8 cellular contexts compared by ENCODE assay signal in the genomic region with DNA sequence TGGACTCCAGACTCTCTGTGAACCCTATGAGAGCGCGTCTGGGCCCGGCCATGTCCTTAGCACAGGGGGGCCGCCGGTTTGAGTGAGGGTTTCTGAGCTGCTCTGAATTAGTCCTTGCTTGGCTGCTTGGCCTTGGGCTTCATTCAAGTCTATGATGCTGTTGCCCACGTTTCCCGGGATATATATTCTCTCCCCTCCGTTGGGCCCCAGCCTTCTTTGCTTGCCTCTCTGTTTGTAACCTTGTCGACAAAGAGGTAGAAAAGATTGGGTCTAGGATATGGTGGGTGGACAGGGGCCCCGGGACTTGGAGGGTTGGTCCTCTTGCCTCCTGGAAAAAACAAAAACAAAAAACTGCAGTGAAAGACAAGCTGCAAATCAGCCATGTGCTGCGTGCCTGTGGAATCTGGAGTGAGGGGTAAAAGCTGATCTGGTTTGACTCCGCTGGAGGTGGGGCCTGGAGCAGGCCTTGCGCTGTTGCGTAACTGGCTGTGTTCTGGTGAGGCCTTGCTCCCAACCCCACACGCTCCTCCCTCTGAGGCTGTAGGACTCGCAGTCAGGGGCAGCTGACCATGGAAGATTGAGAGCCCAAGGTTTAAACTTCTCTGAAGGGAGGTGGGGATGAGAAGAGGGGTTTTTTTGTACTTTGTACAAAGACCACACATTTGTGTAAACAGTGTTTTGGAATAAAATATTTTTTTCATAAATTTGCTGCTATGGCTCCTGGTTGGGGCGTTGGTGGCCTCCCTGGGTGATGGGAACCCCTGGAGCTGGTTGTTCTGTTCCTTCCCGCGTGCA. TPM values are rescaled to one million over a fixed set of nuclear protein-coding genes. Genes with fewer than 3 reads are reported as not detected.
A peak's percentile ranks its signal among the peaks of the same experiment; 100 is the strongest.
DNase-seq lines count a peak whose midpoint lies in the region; ATAC-seq, FAIRE-seq and TF ChIP-seq lines count a peak whose summit lies in the region.

No MANE protein-coding gene starts in this region.

- H3K9me3 ChIP-seq in SJCRH30 (replicated peaks) (no peaks in the 10 kb centered on the region), upper lobe of left lung (no peaks in the 10 kb centered on the region)

- CTCF ChIA-PET in activated CD4-positive, alpha-beta memory T cell treated with anti-CD3 and anti-CD28 coated beads for 36 hours (lab: Charles Lee), result interaction anchor here (0.6 to 12.4 kb wide), 20 partner anchors 11 to 216 kb away, joined by 3 to 234 read pairs (median 4); a partner anchor contains a TSS
- CTCF ChIA-PET in activated CD4-positive, alpha-beta memory T cell treated with anti-CD3 and anti-CD28 coated beads, Interleukin-2, amount 10 ng/mL, durations not matched to agents 7 days and 5 days (lab: Charles Lee), result interaction anchor here (1.1 to 20.0 kb wide), 15 partner anchors 8 to 348 kb away, joined by 3 to 342 read pairs (median 5); no protein-coding TSS in a partner anchor

- H3K4me3 Mint-ChIP-seq in activated CD4-positive, alpha-beta memory T cell treated with anti-CD3 and anti-CD28 coated beads for 36 hours, result peak overlapping the region; percentile 30
- no peak overlapping the region for H3K4me3 Mint-ChIP-seq in activated CD4-positive, alpha-beta memory T cell treated with anti-CD3 and anti-CD28 coated beads, Interleukin-2, amount 10 ng/mL, durations not matched to agents 7 days and 5 days
- H3K4me3 Mint-ChIP-seq in endothelial cell (ENCODE audit: unreplicated experiment), result peak overlapping the region; percentile 65

- no peaks in the 10 kb centered on the region for H3K9me3 Mint-ChIP-seq in activated CD4-positive, alpha-beta memory T cell treated with anti-CD3 and anti-CD28 coated beads for 36 hours
- no peaks in the 10 kb centered on the region for H3K9me3 Mint-ChIP-seq in activated CD4-positive, alpha-beta memory T cell treated with anti-CD3 and anti-CD28 coated beads, Interleukin-2, amount 10 ng/mL, durations not matched to agents 7 days and 5 days
- H3K9me3 Mint-ChIP-seq in endothelial cell (ENCODE audit: unreplicated experiment), result no peaks in the 10 kb centered on the region

- H3K4me3 ChIP-seq in SJCRH30 (peak overlapping the region; percentile 12), upper lobe of left lung (peak overlapping the region in 1 of 4 donors; percentile 19)

- H3K4me1 Mint-ChIP-seq in activated CD4-positive, alpha-beta memory T cell treated with anti-CD3 and anti-CD28 coated beads for 36 hours (ENCODE audit: low read depth), result peaks cover 79% of the 10 kb centered on the region
- H3K4me1 Mint-ChIP-seq in activated CD4-positive, alpha-beta memory T cell treated with anti-CD3 and anti-CD28 coated beads, Interleukin-2, amount 10 ng/mL, durations not matched to agents 7 days and 5 days, result peaks cover 53% of the 10 kb centered on the region
- H3K4me1 Mint-ChIP-seq in endothelial cell (ENCODE audit: unreplicated experiment), result peaks cover 33% of the 10 kb centered on the region

- 52 to 53% methylated on average over 18 to 19 of the region's 19 CpGs for WGBS in upper lobe of left lung, 2 donors

- intact Hi-C loops in activated CD4-positive, alpha-beta memory T cell treated with anti-CD3 and anti-CD28 coated beads for 36 hours (cut with micrococcal nuclease), result loop anchor here (1.0 to 5.0 kb wide), 4 partner anchors 25 to 206 kb away; no protein-coding TSS in a partner anchor

- peak in 2 of 4 donors; percentile 4 to 9 for TF ChIP-seq POLR2A in upper lobe of left lung (IDR thresholded peaks at IDR 0.05)

- POLR2A ChIA-PET in activated CD4-positive, alpha-beta memory T cell treated with anti-CD3 and anti-CD28 coated beads for 36 hours (lab: Charles Lee), result interaction anchor here (0.9 to 3.7 kb wide), 10 partner anchors 10 to 109 kb away, joined by 4 to 19 read pairs (median 5); a partner anchor contains a TSS
- POLR2A ChIA-PET in activated CD4-positive, alpha-beta memory T cell treated with anti-CD3 and anti-CD28 coated beads, Interleukin-2, amount 10 ng/mL, durations not matched to agents 7 days and 5 days (lab: Charles Lee), result interaction anchor here (0.6 to 3.9 kb wide), 11 partner anchors 22 to 209 kb away, joined by 3 to 19 read pairs (median 4); a partner anchor contains a TSS

- H3K27ac ChIP-seq in SJCRH30, result peak overlapping the region; percentile 51
- H3K27ac ChIP-seq in upper lobe of left lung, result peak overlapping the region; percentile 50 to 80 (median 75)

- H3K27me3 ChIP-seq in SJCRH30 (no peaks in the 10 kb centered on the region), upper lobe of left lung (no peaks in the 10 kb centered on the region)

- TF ChIP-seq CTCF in endothelial cell (IDR thresholded peaks at IDR 0.05; ENCODE audit: unreplicated experiment) (no peak), upper lobe of left lung (IDR thresholded peaks at IDR 0.05) (no peak)

- no peak for FAIRE-seq in urothelium cell line (lab: Jason Lieb, UNC)

- peak overlapping the region; percentile 74 for H3K27ac Mint-ChIP-seq in activated CD4-positive, alpha-beta memory T cell treated with anti-CD3 and anti-CD28 coated beads for 36 hours
- H3K27ac Mint-ChIP-seq in activated CD4-positive, alpha-beta memory T cell treated with anti-CD3 and anti-CD28 coated beads, Interleukin-2, amount 10 ng/mL, durations not matched to agents 7 days and 5 days, result no peak overlapping the region
- peak overlapping the region; percentile 32 for H3K27ac Mint-ChIP-seq in endothelial cell (ENCODE audit: unreplicated experiment)

- peak; percentile 37 for DNase-seq in activated CD4-positive, alpha-beta memory T cell treated with anti-CD3 and anti-CD28 coated beads for 36 hours
- DNase-seq in activated CD4-positive, alpha-beta memory T cell treated with anti-CD3 and anti-CD28 coated beads, Interleukin-2, amount 10 ng/mL, durations not matched to agents 7 days and 5 days, result no peak
- peak; percentile 72 to 76 for DNase-seq in SJCRH30
- no peak for DNase-seq in endothelial cell (ENCODE audit: low spot score)
- peak; percentile 50 for DNase-seq in midbrain (lab: John Stamatoyannopoulos, UW)
- DNase-seq in upper lobe of left lung, result peak; percentile 78 to 97
- no peak for DNase-seq in urothelium cell line (ENCODE audit: low spot score)

- peaks cover 76% of the 10 kb centered on the region for H3K36me3 Mint-ChIP-seq in activated CD4-positive, alpha-beta memory T cell treated with anti-CD3 and anti-CD28 coated beads for 36 hours
- H3K36me3 Mint-ChIP-seq in activated CD4-positive, alpha-beta memory T cell treated with anti-CD3 and anti-CD28 coated beads, Interleukin-2, amount 10 ng/mL, durations not matched to agents 7 days and 5 days (ENCODE audit: low read depth), result peaks cover 70% of the 10 kb centered on the region
- peaks cover 46% of the 10 kb centered on the region for H3K36me3 Mint-ChIP-seq in endothelial cell (ENCODE audit: low read depth, unreplicated experiment)

- no peaks in the 10 kb centered on the region for H3K27me3 Mint-ChIP-seq in activated CD4-positive, alpha-beta memory T cell treated with anti-CD3 and anti-CD28 coated beads for 36 hours
- H3K27me3 Mint-ChIP-seq in activated CD4-positive, alpha-beta memory T cell treated with anti-CD3 and anti-CD28 coated beads, Interleukin-2, amount 10 ng/mL, durations not matched to agents 7 days and 5 days, result no peaks in the 10 kb centered on the region
- peaks cover 7% of the 10 kb centered on the region for H3K27me3 Mint-ChIP-seq in endothelial cell (ENCODE audit: unreplicated experiment)

- TF ChIP-seq EP300 in upper lobe of left lung (IDR thresholded peaks at IDR 0.05), result no peak

- peaks cover 16% of the 10 kb centered on the region; the same call in 1 of the 2 replicates for H3K36me3 ChIP-seq in SJCRH30
- H3K36me3 ChIP-seq in upper lobe of left lung, result peaks cover 30 to 90% (median 72%) of the 10 kb centered on the region in 4 donors

- ATAC-seq in upper lobe of left lung (ENCODE audit: low FRiP score in 2 of 2) (peak; percentile 93 to 95), GM21526 (IDR thresholded peaks at IDR 0.05; ENCODE audit: low FRiP score, unreplicated experiment) (no peak)

- H3K4me1 ChIP-seq in SJCRH30 (peaks cover 12% of the 10 kb centered on the region), upper lobe of left lung (peaks cover 34 to 51% (median 48%) of the 10 kb centered on the region in 4 donors)

RNA-seq across cellular contexts. Expression of a gene that starts 23.1 kb away (rescaled TPM):
- total RNA-seq in activated CD4-positive, alpha-beta memory T cell treated with anti-CD3 and anti-CD28 coated beads for 36 hours, result 100 to 1,000 TPM; 211 to 215 TPM
- total RNA-seq in activated CD4-positive, alpha-beta memory T cell treated with anti-CD3 and anti-CD28 coated beads, Interleukin-2, amount 10 ng/mL, durations not matched to agents 7 days and 5 days, result 10 to 100 TPM; 88.4 to 96.7 TPM
- 5.0 and 5.9 TPM in 2 replicates for total RNA-seq in SJCRH30 (2014; rRNA removed; shearing (Covaris generic))
- total RNA-seq in endothelial cell (ENCODE audit: unreplicated experiment), result 67.2 TPM
- 100 to 1,000 TPM in 1 of 6 donors, 10 to 100 TPM in 5; 33.7 to 119 (median 70.3) TPM for total RNA-seq in upper lobe of left lung

RNA-seq across cellular contexts. Expression of a gene that starts 35.2 kb away (rescaled TPM):
- total RNA-seq in activated CD4-positive, alpha-beta memory T cell treated with anti-CD3 and anti-CD28 coated beads for 36 hours, result 100 to 1,000 TPM; 192 to 195 TPM
- 100 to 1,000 TPM; 163 to 171 TPM for total RNA-seq in activated CD4-positive, alpha-beta memory T cell treated with anti-CD3 and anti-CD28 coated beads, Interleukin-2, amount 10 ng/mL, durations not matched to agents 7 days and 5 days
- 25.7 and 31.1 TPM in 2 replicates for total RNA-seq in SJCRH30 (2014; rRNA removed; shearing (Covaris generic))
- total RNA-seq in endothelial cell (ENCODE audit: unreplicated experiment), result 40.2 TPM
- 100 to 1,000 TPM in 1 of 6 donors, 10 to 100 TPM in 5; 48.6 to 115 (median 66.3) TPM for total RNA-seq in upper lobe of left lung

Comparison
In these comparisons a context has a peak if more than half of its experiments do, and no peak if none do; other contexts are left out.
1. DNase-seq: peak in activated CD4-positive, alpha-beta memory T cell treated with anti-CD3 and anti-CD28 coated beads for 36 hours (single experiment), SJCRH30 (2 of 2), midbrain (single experiment) and upper lobe of left lung (2 of 2); none in activated CD4-positive, alpha-beta memory T cell treated with anti-CD3 and anti-CD28 coated beads, Interleukin-2, amount 10 ng/mL, durations not matched to agents 7 days and 5 days (single experiment), endothelial cell (single experiment) and urothelium cell line (single experiment).